ENCODE assay signal across 27 cellular contexts in the genomic region with DNA sequence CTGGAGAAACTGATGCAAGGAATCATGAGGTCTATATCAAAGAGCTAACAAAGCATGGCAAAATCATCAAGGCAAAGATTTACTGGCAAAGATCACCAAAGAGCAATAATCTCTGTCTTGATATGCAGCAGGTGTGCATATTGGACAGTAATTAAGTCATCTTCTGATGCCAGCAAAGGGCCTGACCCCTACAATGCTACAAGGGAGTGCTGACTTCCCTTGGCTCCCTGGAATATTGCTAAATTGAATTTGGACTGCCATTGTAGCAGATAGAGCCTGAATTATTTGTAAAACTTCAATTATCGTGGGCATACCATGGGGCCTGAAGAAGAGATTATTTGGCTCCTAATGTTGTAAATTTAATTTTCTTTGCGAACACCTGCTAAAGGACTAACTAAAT.
"Had no signal": no experiment of that assay in that cellular context is flagged by ENCODE, and none has a peak within 500 bp of the region (broad histone marks: within the 10 kb centered on the region; RNA-seq: fewer than 3 reads in every experiment).

No MANE protein-coding gene starts in this region.

- H3K4me1 ChIP-seq: stomach, suprapubic skin, testis, thyroid gland, tibial artery, tibial nerve, transverse colon, upper lobe of left lung, upper lobe of right lung, uterus, vagina had no signal

- FAIRE-seq: urothelium cell line had no signal

- DNase-seq: stimulated activated CD4-positive, alpha-beta T cell treated with anti-CD3 and anti-CD28 coated beads, Interleukin-2, amount 100 ng/mL, for 48 hours; stimulated activated CD4-positive, alpha-beta T cell treated with anti-CD3 and anti-CD28 coated beads, Interleukin-4, amount 100 ng/mL, for 1 hour; stimulated activated CD4-positive, alpha-beta T cell treated with anti-CD3 and anti-CD28 coated beads, Interleukin-4, amount 100 ng/mL, for 24 hours; stimulated activated CD4-positive, alpha-beta T cell treated with anti-CD3 and anti-CD28 coated beads, Interleukin-4, amount 100 ng/mL, for 4 hours; stimulated activated CD8-positive, alpha-beta memory T cell treated with anti-CD3 and anti-CD28 coated beads, Interleukin-4, amount 100 ng/mL, for 48 hours; stimulated activated naive B cell treated with anti-CD40 and anti-IgM and Interleukin-4, amounts not matched to agents 10 μg/mL and 1 μg/mL and 100 μg/mL, for 72 hours; stimulated activated naive CD4-positive, alpha-beta T cell; stimulated activated naive CD4-positive, alpha-beta T cell treated with Interleukin-2 at 50 U/mL for 16 hours; stimulated activated naive CD8-positive, alpha-beta T cell treated with anti-CD3 and anti-CD28 coated beads, Interleukin-15, amount 100 ng/mL, for 72 hours; stimulated activated naive CD8-positive, alpha-beta T cell treated with anti-CD3 and anti-CD28 coated beads, Interleukin-15, Interleukin-2, amounts not matched to agents 100 U/mL and 50 U/mL, for 24 hours; stomach; substantia nigra; testis; thyroid gland; tibial artery; transverse colon; trophoblast cell; upper lobe of left lung; upper lobe of right lung; uterus had no signal

- H3K27me3 ChIP-seq: stomach, suprapubic skin, testis, thyroid gland, tibial artery, tibial nerve, transverse colon, upper lobe of left lung, upper lobe of right lung, uterus, vagina had no signal

- ATAC-seq: stimulated activated effector memory CD8-positive, alpha-beta T cell treated with anti-CD3 and anti-CD28 coated beads, Interleukin-12 subunit alpha, Interleukin-12 subunit beta, amount 100 ng/mL, for 72 hours; stimulated activated memory B cell treated with anti-CD40 and anti-IgM and Interleukin-4, amounts not matched to agents 10 μg/mL and 1 μg/mL and 100 μg/mL, for 72 hours; stimulated activated naive B cell treated with anti-CD40 and anti-IgM and Interleukin-4, amounts not matched to agents 10 μg/mL and 1 μg/mL and 100 μg/mL, for 72 hours; stimulated activated naive CD8-positive, alpha-beta T cell treated with anti-CD3 and anti-CD28 coated beads, Interleukin-15, amount 100 ng/mL, for 72 hours; stimulated activated naive CD8-positive, alpha-beta T cell treated with anti-CD3 and anti-CD28 coated beads, Interleukin-15, Interleukin-2, amounts not matched to agents 100 U/mL and 50 U/mL, for 24 hours; upper lobe of right lung had no signal

- H3K9me3 ChIP-seq: stomach, suprapubic skin, testis, thoracic aorta, thyroid gland, tibial artery, tibial nerve, transverse colon, upper lobe of left lung, upper lobe of right lung, uterus, vagina had no signal

- H3K4me3 ChIP-seq: stomach, suprapubic skin, testis, thoracic aorta, thyroid gland, tibial artery, tibial nerve, transverse colon, upper lobe of left lung, upper lobe of right lung, uterus, vagina had no signal

- H3K27ac ChIP-seq: stomach, suprapubic skin, testis, thoracic aorta, thyroid gland, tibial artery, tibial nerve, transverse colon, upper lobe of left lung, upper lobe of right lung, uterus, vagina had no signal

- H3K36me3 ChIP-seq: stomach, suprapubic skin, thoracic aorta, thyroid gland, tibial artery, tibial nerve, transverse colon, upper lobe of left lung, upper lobe of right lung, uterus, vagina had no signal
